2 cellular contexts compared by ENCODE assay signal in the genomic region with DNA sequence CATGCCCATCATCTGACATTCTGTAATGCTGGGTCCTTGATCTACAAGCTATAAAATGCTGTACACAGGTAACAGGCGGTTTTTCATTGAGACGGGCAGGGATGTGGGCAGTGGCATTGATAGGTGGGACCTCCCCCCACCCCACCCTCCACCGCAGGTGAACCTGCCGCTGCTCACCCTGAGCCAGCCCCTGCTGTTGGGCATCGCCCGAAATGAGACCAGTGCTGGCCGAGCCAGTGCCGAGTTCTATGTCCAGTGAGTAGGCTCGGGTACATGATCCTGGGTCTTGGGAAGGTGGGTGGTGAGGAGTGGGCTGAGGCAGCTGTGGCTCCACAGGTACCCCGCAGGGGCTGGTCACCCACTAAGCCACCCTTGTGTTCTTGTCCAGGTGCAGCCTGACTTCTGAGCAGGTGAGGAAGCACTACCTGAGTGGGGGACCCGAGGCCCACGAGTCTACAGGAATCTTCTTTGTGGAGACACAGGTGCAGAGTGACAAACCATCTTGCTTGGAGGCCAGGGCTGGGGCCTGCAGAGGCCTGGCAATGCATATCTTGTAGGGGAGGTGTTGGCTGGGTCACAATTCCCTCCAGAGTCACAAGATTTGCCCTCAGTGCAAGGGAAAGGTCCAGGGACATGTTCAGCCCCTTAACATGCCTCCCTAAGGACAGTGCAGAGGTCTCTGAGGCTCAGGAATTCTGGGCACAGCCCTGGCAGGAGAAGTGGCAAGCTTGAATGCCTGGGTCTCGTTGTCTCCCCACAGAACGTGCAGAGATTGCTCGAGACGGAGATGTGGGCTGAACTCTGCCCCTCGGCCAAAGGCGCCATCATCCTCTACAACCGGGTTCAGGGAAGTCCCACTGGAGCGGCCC.
TF ChIP-seq lines count a peak whose summit lies in the region.

No MANE protein-coding gene starts in this region.

TF ChIP-seq in HCT116, 20 proteins besides CTCF, POLR2A, EP300 and RAD21 (continued from another document):
- TF ChIP-seq, protein P1, sequence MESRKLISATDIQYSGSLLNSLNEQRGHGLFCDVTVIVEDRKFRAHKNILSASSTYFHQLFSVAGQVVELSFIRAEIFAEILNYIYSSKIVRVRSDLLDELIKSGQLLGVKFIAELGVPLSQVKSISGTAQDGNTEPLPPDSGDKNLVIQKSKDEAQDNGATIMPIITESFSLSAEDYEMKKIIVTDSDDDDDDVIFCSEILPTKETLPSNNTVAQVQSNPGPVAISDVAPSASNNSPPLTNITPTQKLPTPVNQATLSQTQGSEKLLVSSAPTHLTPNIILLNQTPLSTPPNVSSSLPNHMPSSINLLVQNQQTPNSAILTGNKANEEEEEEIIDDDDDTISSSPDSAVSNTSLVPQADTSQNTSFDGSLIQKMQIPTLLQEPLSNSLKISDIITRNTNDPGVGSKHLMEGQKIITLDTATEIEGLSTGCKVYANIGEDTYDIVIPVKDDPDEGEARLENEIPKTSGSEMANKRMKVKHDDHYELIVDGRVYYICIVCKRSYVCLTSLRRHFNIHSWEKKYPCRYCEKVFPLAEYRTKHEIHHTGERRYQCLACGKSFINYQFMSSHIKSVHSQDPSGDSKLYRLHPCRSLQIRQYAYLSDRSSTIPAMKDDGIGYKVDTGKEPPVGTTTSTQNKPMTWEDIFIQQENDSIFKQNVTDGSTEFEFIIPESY (IDR thresholded peaks at IDR 0.05; ENCODE audit: extremely low read depth, insufficient replicate concordance, low read length), result no peak

TF ChIP-seq in WTC11, 78 proteins besides CTCF, POLR2A, EP300 and RAD21 (continued from another document):
- TF ChIP-seq ZNF317 (CRISPR knock-in tag; IDR thresholded peaks at IDR 0.05; ENCODE audit: borderline replicate concordance, low read depth) (no peak), ATF1 (CRISPR knock-in tag; IDR thresholded peaks at IDR 0.05) (no peak), ZNF263 (CRISPR knock-in tag; IDR thresholded peaks at IDR 0.05; ENCODE audit: low read depth) (no peak), ETV6 (CRISPR knock-in tag; IDR thresholded peaks at IDR 0.05) (no peak), ELF4 (CRISPR knock-in tag; IDR thresholded peaks at IDR 0.05; ENCODE audit: low read depth) (no peak), ZNF121 (CRISPR knock-in tag; IDR thresholded peaks at IDR 0.05) (no peak), FOXP1 (CRISPR knock-in tag; IDR thresholded peaks at IDR 0.05; ENCODE audit: borderline replicate concordance) (no peak)
- TF ChIP-seq, protein P2, sequence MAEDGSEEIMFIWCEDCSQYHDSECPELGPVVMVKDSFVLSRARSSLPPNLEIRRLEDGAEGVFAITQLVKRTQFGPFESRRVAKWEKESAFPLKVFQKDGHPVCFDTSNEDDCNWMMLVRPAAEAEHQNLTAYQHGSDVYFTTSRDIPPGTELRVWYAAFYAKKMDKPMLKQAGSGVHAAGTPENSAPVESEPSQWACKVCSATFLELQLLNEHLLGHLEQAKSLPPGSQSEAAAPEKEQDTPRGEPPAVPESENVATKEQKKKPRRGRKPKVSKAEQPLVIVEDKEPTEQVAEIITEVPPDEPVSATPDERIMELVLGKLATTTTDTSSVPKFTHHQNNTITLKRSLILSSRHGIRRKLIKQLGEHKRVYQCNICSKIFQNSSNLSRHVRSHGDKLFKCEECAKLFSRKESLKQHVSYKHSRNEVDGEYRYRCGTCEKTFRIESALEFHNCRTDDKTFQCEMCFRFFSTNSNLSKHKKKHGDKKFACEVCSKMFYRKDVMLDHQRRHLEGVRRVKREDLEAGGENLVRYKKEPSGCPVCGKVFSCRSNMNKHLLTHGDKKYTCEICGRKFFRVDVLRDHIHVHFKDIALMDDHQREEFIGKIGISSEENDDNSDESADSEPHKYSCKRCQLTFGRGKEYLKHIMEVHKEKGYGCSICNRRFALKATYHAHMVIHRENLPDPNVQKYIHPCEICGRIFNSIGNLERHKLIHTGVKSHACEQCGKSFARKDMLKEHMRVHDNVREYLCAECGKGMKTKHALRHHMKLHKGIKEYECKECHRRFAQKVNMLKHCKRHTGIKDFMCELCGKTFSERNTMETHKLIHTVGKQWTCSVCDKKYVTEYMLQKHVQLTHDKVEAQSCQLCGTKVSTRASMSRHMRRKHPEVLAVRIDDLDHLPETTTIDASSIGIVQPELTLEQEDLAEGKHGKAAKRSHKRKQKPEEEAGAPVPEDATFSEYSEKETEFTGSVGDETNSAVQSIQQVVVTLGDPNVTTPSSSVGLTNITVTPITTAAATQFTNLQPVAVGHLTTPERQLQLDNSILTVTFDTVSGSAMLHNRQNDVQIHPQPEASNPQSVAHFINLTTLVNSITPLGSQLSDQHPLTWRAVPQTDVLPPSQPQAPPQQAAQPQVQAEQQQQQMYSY (CRISPR knock-in tag; IDR thresholded peaks at IDR 0.05), result no peak
